Comparison of ENCODE assay signal across 8 cellular contexts in genomic region chr15:51192560-51193280, GRCh38.
DNase-seq lines count a peak whose midpoint lies in the region; ATAC-seq lines count a peak whose summit lies in the region.

No MANE protein-coding gene starts in this region.

- ATAC-seq in HG02642 (IDR thresholded peaks at IDR 0.05; ENCODE audit: poor library complexity, unreplicated experiment), result peak; percentile 86

- DNase-seq in DMS 273 (lab: John Stamatoyannopoulos, UW; ENCODE audit: unreplicated experiment), result peak; percentile 90
- DNase-seq in NCI-H226, result peak; percentile 84
- peak; percentile 38 for DNase-seq in activated CD4-positive, CD25-positive, alpha-beta regulatory T cell treated with anti-CD3 and anti-CD28 coated beads, Interleukin-2, amount 50 U/mL, for 16 hours (ENCODE audit: low read depth, low spot score)
- peak; percentile 30 for DNase-seq in central memory CD4-positive, alpha-beta T cell
- DNase-seq in kidney tubule cell (ENCODE audit: low spot score), result peak; percentile 83
- DNase-seq in stimulated activated CD4-positive, alpha-beta T cell treated with anti-CD3 and anti-CD28 coated beads, Interleukin-1b, Interleukin-23, amount 100 ng/mL, for 48 hours, result peak; percentile 77
- no peak for DNase-seq in cortex of kidney (lab: John Stamatoyannopoulos, UW)
